In the genomic region with DNA sequence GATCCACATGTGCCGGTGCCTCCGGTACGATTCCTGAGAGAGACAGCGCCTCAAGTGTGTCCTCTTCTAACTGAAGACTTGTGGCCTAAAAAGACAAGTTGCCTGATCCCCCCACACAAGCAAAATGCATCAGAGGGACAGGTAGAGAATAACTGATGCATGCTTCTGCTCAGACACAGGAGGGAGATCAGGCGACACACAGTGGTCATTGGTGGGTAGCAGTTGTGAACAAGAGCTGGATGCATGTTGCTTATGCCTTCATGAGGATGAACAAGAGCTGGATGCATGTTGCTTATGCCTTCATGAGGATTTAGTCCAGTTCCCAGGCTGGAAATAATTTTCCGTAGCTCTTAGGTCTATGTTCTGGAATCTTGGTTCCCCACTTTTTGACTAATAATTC, we compare ENCODE assay signal across 14 cellular contexts.
DNase-seq lines count a peak whose midpoint lies in the region; ATAC-seq, FAIRE-seq and TF ChIP-seq lines count a peak whose summit lies in the region.
"Had no signal": no experiment of that assay in that cellular context is flagged by ENCODE, and none has a peak within 500 bp of the region (broad histone marks: within the 10 kb centered on the region; RNA-seq: fewer than 3 reads in every experiment).

No MANE protein-coding gene starts in this region.

- TF ChIP-seq CTCF in AG09309 (IDR thresholded peaks at IDR 0.05; ENCODE audit: control insufficient read depth, insufficient read depth, low read depth, low read length, missing control alignments) (peak; percentile 21), OCI-LY7 (conservative IDR thresholded peaks at IDR 0.05; ENCODE audit: low read length) (peak; percentile 59), fibroblast of the aortic adventitia (IDR thresholded peaks at IDR 0.05; ENCODE audit: insufficient read depth, low read length) (peak; percentile 2)

- no peaks in the 10 kb centered on the region for H3K9me3 ChIP-seq in OCI-LY7 (ENCODE audit: low read length)

- POLR2A ChIA-PET in OCI-LY7 (lab: Charles Lee) = interaction anchor here (0.9 to 1.0 kb wide), 2 partner anchors 22 to 174 kb away, joined by 3 to 4 read pairs; no protein-coding TSS in a partner anchor

- H3K79me2 ChIP-seq in OCI-LY7 (ENCODE audit: insufficient read depth, low read depth, low read length) = no peaks in the 10 kb centered on the region

- intact Hi-C loops in OCI-LY7 (cut with micrococcal nuclease; ENCODE audit: unreplicated experiment) = loop anchor here (2.0 to 10.0 kb wide), 2 partner anchors 174 to 650 kb away; partner anchors contain the start of gene IRS2

- H2AFZ ChIP-seq in OCI-LY7 (ENCODE audit: low read length) = no peak overlapping the region

- DNase-seq in AG09309 (ENCODE audit: low read depth) = no peak
- no peak for DNase-seq in GM18507 (ENCODE audit: extremely low spot score, insufficient read length, low read depth)
- peak; percentile 23 for DNase-seq in OCI-LY7 (ENCODE audit: low spot score)
- DNase-seq in fibroblast of the aortic adventitia (ENCODE audit: low read depth) = no peak
- DNase-seq in NCI-H2107 (lab: John Stamatoyannopoulos, UW) = no peak
- no peak for DNase-seq in DMS114 treated with DMSO at 0.1 percent for 48 hours (lab: John Stamatoyannopoulos, UW; ENCODE audit: unreplicated experiment)
- DNase-seq in RPMI8226 = no peak
- DNase-seq: DMS153, MG63, NCI-H2171, nephron progenitor cell had no signal

- no peak overlapping the region for H3K27ac ChIP-seq in OCI-LY7 (ENCODE audit: low read depth, low read length, poor library complexity, severe bottlenecking)

- ATAC-seq in GM18519 (IDR thresholded peaks at IDR 0.05; ENCODE audit: low FRiP score, unreplicated experiment) = no peak
- ATAC-seq: SK-N-SH treated with all-trans-retinoic acid at 6 μM for 48 hours had no signal

- H3K9me2 ChIP-seq in OCI-LY7 (ENCODE audit: insufficient read depth, low read length) = no peaks in the 10 kb centered on the region

- H3K4me3 ChIP-seq in AG09309 (ENCODE audit: control insufficient read depth, low read depth, low read length) (no peak overlapping the region), OCI-LY7 (ENCODE audit: low read depth, low read length, poor library complexity, severe bottlenecking) (no peak overlapping the region), fibroblast of the aortic adventitia (ENCODE audit: low read depth, low read length) (no peak overlapping the region)
- H3K4me3 ChIP-seq: MG63 had no signal

- FAIRE-seq in GM18507 (lab: Jason Lieb, UNC) = peak; percentile 66
- FAIRE-seq: endothelial cell of umbilical vein had no signal

- no peaks in the 10 kb centered on the region for H3K36me3 ChIP-seq in OCI-LY7 (ENCODE audit: insufficient read depth, low read length)
- H3K36me3 ChIP-seq: MG63 had no signal

- no peak overlapping the region for H3K4me2 ChIP-seq in OCI-LY7 (ENCODE audit: low read length)

- peaks cover 57% of the 10 kb centered on the region for H3K4me1 ChIP-seq in OCI-LY7 (ENCODE audit: insufficient read depth, low read length, poor library complexity, severe bottlenecking)

- BruUV-seq in OCI-LY7 (replicated peaks; lab: Mats Ljungman, UMichigan) = no TSS peak

- CTCF ChIA-PET in OCI-LY7 (lab: Charles Lee; ENCODE audit: unreplicated experiment) = no interaction called here

- H4K20me1 ChIP-seq in OCI-LY7 (ENCODE audit: insufficient read depth, low read length) = no peaks in the 10 kb centered on the region

Comparison
In these comparisons a context has a peak if more than half of its experiments do, and no peak if none do; other contexts are left out.
1. CTCF ChIP-seq: peak in every context shown above with its lines; median percentile 59 in OCI-LY7; 21 in AG09309; 2 in fibroblast of the aortic adventitia.